In the genomic region with DNA sequence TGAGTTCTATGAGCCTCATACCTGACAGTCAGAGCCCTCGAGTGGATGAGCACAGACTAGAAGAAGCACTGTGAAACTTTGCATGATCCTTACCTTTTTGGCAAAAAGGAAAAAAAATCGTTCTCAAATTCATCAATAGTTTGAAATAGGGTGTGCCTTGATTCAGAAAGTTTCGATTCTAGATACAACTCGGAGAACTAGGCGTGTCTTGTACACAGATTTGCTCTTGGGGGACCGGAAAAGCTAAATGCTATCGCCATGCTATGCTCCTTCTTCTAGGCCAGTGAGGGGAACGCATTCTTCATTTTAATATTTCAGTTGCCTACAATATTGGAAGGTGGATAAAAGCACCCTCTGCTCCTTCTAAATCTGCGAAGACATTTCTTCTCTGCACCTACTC, we compare ENCODE assay signal across 20 cellular contexts. TPM values are rescaled to one million over a fixed set of nuclear protein-coding genes. Genes with fewer than 3 reads are reported as not detected.
DNase-seq lines count a peak whose midpoint lies in the region; ATAC-seq and TF ChIP-seq lines count a peak whose summit lies in the region.
"Had no signal": no experiment of that assay in that cellular context is flagged by ENCODE, and none has a peak within 500 bp of the region (broad histone marks: within the 10 kb centered on the region; RNA-seq: fewer than 3 reads in every experiment).

No MANE protein-coding gene starts in this region.

- no peak overlapping the region for H3K27ac ChIP-seq in prostate gland
- H3K27ac ChIP-seq in foreskin keratinocyte, result no peak overlapping the region
- H3K27ac ChIP-seq: GM23248, KMS-11 had no signal

- peaks cover 0 to 29% of the 10 kb centered on the region in 2 donors for H3K27me3 Mint-ChIP-seq in natural killer cell treated with Interleukin-12 subunit alpha and Interleukin-12 subunit beta and Interleukin-15 and Interleukin-18, amount 100 ng/mL, for 72 hours
- H3K27me3 Mint-ChIP-seq in natural killer cell (ENCODE audit: low read depth in 2 of 2), result peaks cover 0 to 10% of the 10 kb centered on the region in 2 donors
- H3K27me3 Mint-ChIP-seq in T-helper 1 cell treated with Interleukin-12 subunit alpha and Interleukin-12 subunit beta and Interleukin-4 antibody, amounts not matched to agents 30 μg/mL and 1 μg/mL, for 36 hours (ENCODE audit: low read depth), result no peaks in the 10 kb centered on the region
- H3K27me3 Mint-ChIP-seq in stimulated activated naive B cell treated with anti-CD40 and anti-IgM and Interleukin-4, amounts not matched to agents 10 μg/mL and 1 μg/mL and 100 μg/mL, for 72 hours, result no peaks in the 10 kb centered on the region

- no peak for TF ChIP-seq CTCF in natural killer cell (IDR thresholded peaks at IDR 0.05)
- TF ChIP-seq CTCF in prostate gland (IDR thresholded peaks at IDR 0.05), result no peak
- TF ChIP-seq CTCF in foreskin keratinocyte (conservative IDR thresholded peaks at IDR 0.05), result no peak

- H3K27ac Mint-ChIP-seq in natural killer cell treated with Interleukin-12 subunit alpha and Interleukin-12 subunit beta and Interleukin-15 and Interleukin-18, amount 100 ng/mL, for 72 hours, result peak overlapping the region in 1 of 2 donors; percentile 77
- H3K27ac Mint-ChIP-seq in natural killer cell, result no peak overlapping the region
- H3K27ac Mint-ChIP-seq in T-helper 1 cell treated with Interleukin-12 subunit alpha and Interleukin-12 subunit beta and Interleukin-4 antibody, amounts not matched to agents 30 μg/mL and 1 μg/mL, for 36 hours, result peak overlapping the region; percentile 37
- peak overlapping the region; percentile 90 for H3K27ac Mint-ChIP-seq in stimulated activated naive B cell treated with anti-CD40 and anti-IgM and Interleukin-4, amounts not matched to agents 10 μg/mL and 1 μg/mL and 100 μg/mL, for 72 hours
- H3K27ac Mint-ChIP-seq: CD4-positive, CD25-positive, alpha-beta regulatory T cell had no signal

- H3K36me3 Mint-ChIP-seq in natural killer cell treated with Interleukin-12 subunit alpha and Interleukin-12 subunit beta and Interleukin-15 and Interleukin-18, amount 100 ng/mL, for 72 hours, result no peaks in the 10 kb centered on the region
- H3K36me3 Mint-ChIP-seq in natural killer cell, result no peaks in the 10 kb centered on the region
- peaks cover 9% of the 10 kb centered on the region for H3K36me3 Mint-ChIP-seq in T-helper 1 cell treated with Interleukin-12 subunit alpha and Interleukin-12 subunit beta and Interleukin-4 antibody, amounts not matched to agents 30 μg/mL and 1 μg/mL, for 36 hours (ENCODE audit: low read depth)
- H3K36me3 Mint-ChIP-seq in stimulated activated naive B cell treated with anti-CD40 and anti-IgM and Interleukin-4, amounts not matched to agents 10 μg/mL and 1 μg/mL and 100 μg/mL, for 72 hours, result peaks cover 21 to 51% of the 10 kb centered on the region in 2 donors
- H3K36me3 Mint-ChIP-seq: CD4-positive, CD25-positive, alpha-beta regulatory T cell had no signal

- no peak for ATAC-seq in natural killer cell treated with Interleukin-12 subunit alpha and Interleukin-12 subunit beta and Interleukin-15 and Interleukin-18, amount 100 ng/mL, for 72 hours
- ATAC-seq in natural killer cell (no peak), GM18867 (IDR thresholded peaks at IDR 0.05; ENCODE audit: unreplicated experiment) (peak; percentile 20), foreskin keratinocyte (no peak)
- no peak for ATAC-seq in stimulated activated naive B cell treated with anti-CD40 and anti-IgM and Interleukin-4, amounts not matched to agents 10 μg/mL and 1 μg/mL and 100 μg/mL, for 72 hours (replicated peaks)

- H3K4me3 Mint-ChIP-seq in natural killer cell treated with Interleukin-12 subunit alpha and Interleukin-12 subunit beta and Interleukin-15 and Interleukin-18, amount 100 ng/mL, for 72 hours, result peak overlapping the region; percentile 31
- H3K4me3 Mint-ChIP-seq in natural killer cell, result no peak overlapping the region
- no peak overlapping the region for H3K4me3 Mint-ChIP-seq in T-helper 1 cell treated with Interleukin-12 subunit alpha and Interleukin-12 subunit beta and Interleukin-4 antibody, amounts not matched to agents 30 μg/mL and 1 μg/mL, for 36 hours
- H3K4me3 Mint-ChIP-seq in stimulated activated naive B cell treated with anti-CD40 and anti-IgM and Interleukin-4, amounts not matched to agents 10 μg/mL and 1 μg/mL and 100 μg/mL, for 72 hours, result peak overlapping the region; percentile 78 to 95
- H3K4me3 Mint-ChIP-seq: CD4-positive, CD25-positive, alpha-beta regulatory T cell had no signal

- H3K27me3 ChIP-seq in prostate gland (replicated peaks; ENCODE audit: insufficient read depth), result no peaks in the 10 kb centered on the region
- no peaks in the 10 kb centered on the region for H3K27me3 ChIP-seq in foreskin keratinocyte

- H3K36me3 ChIP-seq in prostate gland, result no peaks in the 10 kb centered on the region
- H3K36me3 ChIP-seq: MG63 had no signal

- no peaks in the 10 kb centered on the region for H3K9me3 Mint-ChIP-seq in natural killer cell treated with Interleukin-12 subunit alpha and Interleukin-12 subunit beta and Interleukin-15 and Interleukin-18, amount 100 ng/mL, for 72 hours
- no peaks in the 10 kb centered on the region for H3K9me3 Mint-ChIP-seq in natural killer cell
- no peaks in the 10 kb centered on the region for H3K9me3 Mint-ChIP-seq in T-helper 1 cell treated with Interleukin-12 subunit alpha and Interleukin-12 subunit beta and Interleukin-4 antibody, amounts not matched to agents 30 μg/mL and 1 μg/mL, for 36 hours
- H3K9me3 Mint-ChIP-seq in stimulated activated naive B cell treated with anti-CD40 and anti-IgM and Interleukin-4, amounts not matched to agents 10 μg/mL and 1 μg/mL and 100 μg/mL, for 72 hours, result no peaks in the 10 kb centered on the region
- H3K9me3 Mint-ChIP-seq: CD4-positive, CD25-positive, alpha-beta regulatory T cell had no signal

- H3K9me3 ChIP-seq in prostate gland, result no peaks in the 10 kb centered on the region
- H3K9me3 ChIP-seq: MG63 had no signal

- no peaks in the 10 kb centered on the region for H3K4me1 ChIP-seq in prostate gland (replicated peaks)
- H3K4me1 ChIP-seq in foreskin keratinocyte, result peaks cover 11% of the 10 kb centered on the region

- TF ChIP-seq POLR2A in prostate gland (IDR thresholded peaks at IDR 0.05), result no peak

- H3K4me1 Mint-ChIP-seq in natural killer cell treated with Interleukin-12 subunit alpha and Interleukin-12 subunit beta and Interleukin-15 and Interleukin-18, amount 100 ng/mL, for 72 hours (ENCODE audit: low read depth in 2 of 2), result peaks cover 29 to 60% of the 10 kb centered on the region in 2 donors
- H3K4me1 Mint-ChIP-seq in natural killer cell, result no peaks in the 10 kb centered on the region
- peaks cover 73% of the 10 kb centered on the region for H3K4me1 Mint-ChIP-seq in T-helper 1 cell treated with Interleukin-12 subunit alpha and Interleukin-12 subunit beta and Interleukin-4 antibody, amounts not matched to agents 30 μg/mL and 1 μg/mL, for 36 hours (ENCODE audit: low read depth)
- H3K4me1 Mint-ChIP-seq in stimulated activated naive B cell treated with anti-CD40 and anti-IgM and Interleukin-4, amounts not matched to agents 10 μg/mL and 1 μg/mL and 100 μg/mL, for 72 hours, result peaks cover 59 to 93% of the 10 kb centered on the region in 2 donors

- WGBS in prostate gland, result 94% methylated on average over 9 of the region's 9 CpGs

- intact Hi-C loops in natural killer cell (cut with micrococcal nuclease), result no loop called here
- intact Hi-C loops in prostate gland (cut with DNase I), result no loop called here

- no peak for DNase-seq in natural killer cell treated with Interleukin-12 subunit alpha and Interleukin-12 subunit beta and Interleukin-15 and Interleukin-18, amount 100 ng/mL, for 72 hours (ENCODE audit: low spot score)
- no peak for DNase-seq in natural killer cell
- DNase-seq in stimulated activated naive B cell treated with anti-CD40 and anti-IgM and Interleukin-4, amounts not matched to agents 10 μg/mL and 1 μg/mL and 100 μg/mL, for 72 hours, result no peak
- DNase-seq in NCI-H69 (lab: John Stamatoyannopoulos, UW), result no peak
- DNase-seq in prostate gland (ENCODE audit: low spot score), result no peak
- DNase-seq in foreskin keratinocyte, result no peak
- DNase-seq: AML-193; CD4-positive, CD25-positive, alpha-beta regulatory T cell; DMS79; GDM1; GM23248; MG63; NCI-H1105; NCI-H1694 treated with DMSO at 0.1 percent for 48 hours; NCI-H345; NCI-H526 treated with DMSO at 0.1 percent for 48 hours; NK-92 treated with Interleukin-12 subunit alpha and Interleukin-12 subunit beta, amount 100 ng/mL, for 24 hours had no signal

- H3K4me3 ChIP-seq in prostate gland, result no peak overlapping the region
- H3K4me3 ChIP-seq: GM23248, MG63 had no signal

RNA-seq across cellular contexts. Expression of gene CD86, which starts 25.0 kb away (rescaled TPM):
- 1 to 10 TPM; 3.2 to 4.5 TPM for total RNA-seq in natural killer cell treated with Interleukin-12 subunit alpha and Interleukin-12 subunit beta and Interleukin-15 and Interleukin-18, amount 100 ng/mL, for 72 hours
- 1 to 10 TPM; 2.1 to 6.9 (median 4.7) TPM for total RNA-seq in natural killer cell
- 1 to 10 TPM in 1 of 2 donors, under 1 TPM in 1; 0.68 to 1.2 TPM for total RNA-seq in prostate gland
- total RNA-seq in foreskin keratinocyte, result 0.49 and 0.92 TPM in 2 replicates
- 0.61 and 0.68 TPM in 2 replicates for polyA plus RNA-seq in foreskin keratinocyte
- total RNA-seq: CD4-positive, CD25-positive, alpha-beta regulatory T cell; GM23248 had no signal
- polyA plus RNA-seq: GM23248 had no signal

RNA-seq across cellular contexts. Expression of gene ILDR1, which starts 58.1 kb away (rescaled TPM):
- under 1 TPM in 1 of 2 donors, not detected in 1; 0.59 TPM for total RNA-seq in natural killer cell treated with Interleukin-12 subunit alpha and Interleukin-12 subunit beta and Interleukin-15 and Interleukin-18, amount 100 ng/mL, for 72 hours
- under 1 TPM in 1 of 3 donors, not detected in 2; 0.28 TPM for total RNA-seq in natural killer cell
- 1 to 10 TPM; 8.0 to 8.3 TPM for total RNA-seq in prostate gland
- total RNA-seq in foreskin keratinocyte, result 0.07 TPM in 1 of 2 replicates, not detected in the other
- polyA plus RNA-seq in foreskin keratinocyte, result 0.02 TPM in 1 of 2 replicates, not detected in the other
- total RNA-seq: CD4-positive, CD25-positive, alpha-beta regulatory T cell; GM23248 had no signal
- polyA plus RNA-seq: GM23248 had no signal

Comparison
In these comparisons a context has a peak if more than half of its experiments do, and no peak if none do; other contexts are left out.
1. H3K4me3 Mint-ChIP-seq: peak in natural killer cell treated with Interleukin-12 subunit alpha and Interleukin-12 subunit beta and Interleukin-15 and Interleukin-18, amount 100 ng/mL, for 72 hours (single experiment) and stimulated activated naive B cell treated with anti-CD40 and anti-IgM and Interleukin-4, amounts not matched to agents 10 μg/mL and 1 μg/mL and 100 μg/mL, for 72 hours (2 of 2); none in natural killer cell (single experiment) and T-helper 1 cell treated with Interleukin-12 subunit alpha and Interleukin-12 subunit beta and Interleukin-4 antibody, amounts not matched to agents 30 μg/mL and 1 μg/mL, for 36 hours (single experiment).
2. H3K27ac Mint-ChIP-seq: peak in T-helper 1 cell treated with Interleukin-12 subunit alpha and Interleukin-12 subunit beta and Interleukin-4 antibody, amounts not matched to agents 30 μg/mL and 1 μg/mL, for 36 hours (single experiment) and stimulated activated naive B cell treated with anti-CD40 and anti-IgM and Interleukin-4, amounts not matched to agents 10 μg/mL and 1 μg/mL and 100 μg/mL, for 72 hours (single experiment); none in natural killer cell (0 of 2).